Comparison of ENCODE assay signal across 1 cellular context in genomic region chr11:578276-579035, GRCh38.
TF ChIP-seq lines count a peak whose summit lies in the region.

No MANE protein-coding gene starts in this region.

TF ChIP-seq in K562, 482 proteins besides CTCF, POLR2A, EP300 and RAD21:
- no peak for TF ChIP-seq ZNF316 (IDR thresholded peaks at IDR 0.05)
- no peak for TF ChIP-seq SMAD1 (IDR thresholded peaks at IDR 0.05; ENCODE audit: low read depth, low read length, partially characterized antibody)
- no peak for TF ChIP-seq LCOR (CRISPR knock-in tag; IDR thresholded peaks at IDR 0.05)
- TF ChIP-seq TCF3 (CRISPR knock-in tag; IDR thresholded peaks at IDR 0.05) = no peak
- TF ChIP-seq PCBP1 (IDR thresholded peaks at IDR 0.05; ENCODE audit: low read depth, low read length, poor library complexity, severe bottlenecking) = no peak
- TF ChIP-seq FOXP1 (CRISPR knock-in tag; IDR thresholded peaks at IDR 0.05) = no peak
- no peak for TF ChIP-seq KLF6 (CRISPR knock-in tag; IDR thresholded peaks at IDR 0.05; ENCODE audit: borderline replicate concordance)
- no peak for TF ChIP-seq RBM39 (optimal IDR thresholded peaks at IDR 0.05; ENCODE audit: low read depth, low read length)
- TF ChIP-seq SRSF9 (IDR thresholded peaks at IDR 0.05; ENCODE audit: borderline replicate concordance, low read depth, low read length) = no peak
- no peak for TF ChIP-seq DIDO1 (tag; IDR thresholded peaks at IDR 0.05; ENCODE audit: low read depth)
- no peak for TF ChIP-seq SRSF3 (IDR thresholded peaks at IDR 0.05; ENCODE audit: insufficient read depth, low read length)
- TF ChIP-seq ZNF717 (CRISPR knock-in tag; IDR thresholded peaks at IDR 0.05) = no peak
TF ChIP-seq in K562: peak in this region for 0.
